10 cellular contexts compared by ENCODE assay signal in genomic region chr1:25688390-25689119, GRCh38.
DNase-seq lines count a peak whose midpoint lies in the region; ATAC-seq and TF ChIP-seq lines count a peak whose summit lies in the region.
"Had no signal": no experiment of that assay in that cellular context is flagged by ENCODE, and none has a peak within 500 bp of the region (broad histone marks: within the 10 kb centered on the region; RNA-seq: fewer than 3 reads in every experiment).

No MANE protein-coding gene starts in this region.

- WGBS in suprapubic skin, result 24% methylated on average over 7 of the region's 9 CpGs

- TF ChIP-seq POLR2A in suprapubic skin (IDR thresholded peaks at IDR 0.05), result no peak

- peak overlapping the region; percentile 5 for H3K27ac ChIP-seq in angular gyrus (ENCODE audit: low read depth, low read length)
- H3K27ac ChIP-seq in left ventricle myocardium inferior (replicated peaks), result peak overlapping the region; percentile 68
- peak overlapping the region; percentile 71 for H3K27ac ChIP-seq in thoracic aorta
- H3K27ac ChIP-seq in suprapubic skin, result no peak overlapping the region

- TF ChIP-seq CTCF in left ventricle myocardium inferior (IDR thresholded peaks at IDR 0.05; ENCODE audit: borderline replicate concordance) (no peak), thoracic aorta (IDR thresholded peaks at IDR 0.05) (no peak), suprapubic skin (IDR thresholded peaks at IDR 0.05) (no peak)

- intact Hi-C loops in left ventricle myocardium inferior (cut with micrococcal nuclease), result no loop called here

- ATAC-seq in thoracic aorta (ENCODE audit: insufficient number of reproducible peaks, low FRiP score, low read depth) (peak; percentile 46), HG03432 (IDR thresholded peaks at IDR 0.05; ENCODE audit: unreplicated experiment) (no peak)

- H3K9me3 ChIP-seq in left ventricle myocardium inferior (replicated peaks), result no peaks in the 10 kb centered on the region
- H3K9me3 ChIP-seq in thoracic aorta, result no peaks in the 10 kb centered on the region
- no peaks in the 10 kb centered on the region for H3K9me3 ChIP-seq in suprapubic skin

- DNase-seq in HT-29 (ENCODE audit: low spot score), result peak; percentile 48
- no peak for DNase-seq in left ventricle myocardium inferior
- DNase-seq in thoracic aorta (ENCODE audit: low spot score), result peak; percentile 60
- DNase-seq in NCI-H748 (lab: John Stamatoyannopoulos, UW; ENCODE audit: unreplicated experiment), result no peak
- no peak for DNase-seq in suprapubic skin (ENCODE audit: low spot score in 2 of 2)
- DNase-seq: activated naive CD4-positive, alpha-beta T cell treated with anti-CD3 and anti-CD28 coated beads, Interleukin-2, amount 50 U/mL, for 16 hours; NCI-H526 treated with DMSO at 0.1 percent for 48 hours; SW 1271 had no signal

- peaks cover 47% of the 10 kb centered on the region for H3K4me1 ChIP-seq in left ventricle myocardium inferior
- H3K4me1 ChIP-seq in thoracic aorta (ENCODE audit: control insufficient read depth in 1 of 2, low read depth in 2 of 2), result peaks cover 0 to 52% of the 10 kb centered on the region in 2 donors
- peaks cover 12% of the 10 kb centered on the region for H3K4me1 ChIP-seq in suprapubic skin

- no peaks in the 10 kb centered on the region for H3K36me3 ChIP-seq in left ventricle myocardium inferior
- H3K36me3 ChIP-seq in thoracic aorta, result no peaks in the 10 kb centered on the region
- H3K36me3 ChIP-seq in suprapubic skin, result no peaks in the 10 kb centered on the region

- H3K4me3 ChIP-seq in left ventricle myocardium inferior (no peak overlapping the region), thoracic aorta (no peak overlapping the region), suprapubic skin (no peak overlapping the region)

- TF ChIP-seq EP300 in suprapubic skin (IDR thresholded peaks at IDR 0.05), result no peak

- H3K27me3 ChIP-seq in left ventricle myocardium inferior (ENCODE audit: low read depth) (no peaks in the 10 kb centered on the region), thoracic aorta (replicated peaks; ENCODE audit: insufficient read depth) (no peaks in the 10 kb centered on the region), suprapubic skin (no peaks in the 10 kb centered on the region)

Comparison
In these comparisons a context has a peak if more than half of its experiments do, and no peak if none do; other contexts are left out.
1. DNase-seq: peak in HT-29 (single experiment) and thoracic aorta (single experiment); none in left ventricle myocardium inferior (single experiment), NCI-H748 (single experiment) and suprapubic skin (0 of 2).